26 cellular contexts compared by ENCODE assay signal in genomic region chr1:67809887-67810286, GRCh38.
"Had no signal": no experiment of that assay in that cellular context is flagged by ENCODE, and none has a peak within 500 bp of the region (broad histone marks: within the 10 kb centered on the region; RNA-seq: fewer than 3 reads in every experiment).

No MANE protein-coding gene starts in this region.

- H3K27ac ChIP-seq: neutrophil, pancreas, psoas muscle, right lobe of liver, sigmoid colon, stomach, thoracic aorta, thyroid gland, tibial nerve, upper lobe of left lung, vagina had no signal

- H3K9me3 ChIP-seq: neutrophil, psoas muscle, right lobe of liver, sigmoid colon, stomach, thoracic aorta, thyroid gland, tibial nerve, upper lobe of left lung, vagina had no signal

- DNase-seq: nephron progenitor cell; nucleus accumbens; pancreas; posterior cingulate gyrus; psoas muscle; right cardiac atrium; right lobe of liver; sigmoid colon; small intestine; stimulated activated CD4-positive, alpha-beta T cell treated with anti-CD3 and anti-CD28 coated beads, Interleukin-15, amount 100 ng/mL, for 24 hours; stimulated activated CD4-positive, alpha-beta T cell treated with anti-CD3 and anti-CD28 coated beads, Interleukin-2, amount 100 ng/mL, for 24 hours; stimulated activated CD4-positive, alpha-beta T cell treated with anti-CD3 and anti-CD28 coated beads, Interleukin-2, amount 100 ng/mL, for 48 hours; stimulated activated CD4-positive, alpha-beta T cell treated with anti-CD3 and anti-CD28 coated beads, Interleukin-4, amount 100 ng/mL, for 24 hours; stimulated activated naive B cell treated with anti-CD40 and anti-IgM and Interleukin-4, amounts not matched to agents 10 μg/mL and 1 μg/mL and 100 μg/mL, for 72 hours; stimulated activated naive CD4-positive, alpha-beta T cell treated with Interleukin-2 at 50 U/mL for 16 hours; stomach; thyroid gland; trophoblast cell; upper lobe of left lung had no signal

- H3K4me3 ChIP-seq: pancreas, psoas muscle, right lobe of liver, sigmoid colon, stomach, thoracic aorta, thyroid gland, tibial nerve, upper lobe of left lung, vagina had no signal

- H3K27me3 ChIP-seq: neutrophil, pancreas, right lobe of liver, sigmoid colon, stomach, thyroid gland, tibial nerve, upper lobe of left lung, vagina had no signal

- H3K36me3 ChIP-seq: neutrophil, pancreas, right lobe of liver, sigmoid colon, stomach, thoracic aorta, thyroid gland, tibial nerve, upper lobe of left lung, vagina had no signal

- FAIRE-seq: pancreas, small intestine, urothelium cell line had no signal

- ATAC-seq: natural killer cell treated with Interleukin-12 subunit alpha and Interleukin-12 subunit beta and Interleukin-15 and Interleukin-18, amount 100 ng/mL, for 72 hours; pancreas; psoas muscle; right cardiac atrium; right lobe of liver; stimulated activated effector memory CD8-positive, alpha-beta T cell treated with anti-CD3 and anti-CD28 coated beads, Interleukin-12 subunit alpha, Interleukin-12 subunit beta, amount 100 ng/mL, for 72 hours; stimulated activated naive B cell treated with anti-CD40 and anti-IgM and Interleukin-4, amounts not matched to agents 10 μg/mL and 1 μg/mL and 100 μg/mL, for 72 hours had no signal
